1 cellular context compared by ENCODE assay signal in the genomic region with DNA sequence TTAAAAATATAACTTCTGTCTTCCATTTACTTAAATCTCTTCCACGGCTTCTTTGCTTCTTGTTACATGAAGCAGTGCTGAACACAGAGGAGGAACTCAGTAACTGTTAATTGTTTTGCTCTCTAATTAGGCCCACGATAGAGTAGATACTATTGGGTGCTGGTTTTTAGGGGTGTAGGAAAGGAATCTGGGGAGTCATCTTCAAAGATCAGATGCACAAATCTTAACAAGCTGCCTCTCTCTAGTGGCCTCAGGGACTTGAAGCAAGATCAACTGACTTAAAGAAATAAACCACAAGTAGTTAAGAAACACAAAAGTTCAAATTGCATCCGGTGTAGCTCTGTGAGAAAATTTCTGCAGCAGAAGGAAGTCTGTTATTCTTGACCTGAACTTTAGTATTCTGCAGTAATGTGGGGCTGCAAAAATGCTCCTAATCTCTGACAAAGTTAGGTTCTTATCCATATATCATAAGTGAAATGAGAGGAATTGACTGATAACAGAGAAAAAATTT.
TF ChIP-seq lines count a peak whose summit lies in the region.

No MANE protein-coding gene starts in this region.

TF ChIP-seq in GM12878, 131 proteins besides CTCF, POLR2A, EP300 and RAD21 (continued from another document and continues in another):
- TF ChIP-seq CEBPB (IDR thresholded peaks at IDR 0.05; ENCODE audit: borderline replicate concordance in 1 of 2, low read depth in 2 of 2, low read length in 2 of 2) (no peak), MXI1 (IDR thresholded peaks at IDR 0.05; ENCODE audit: low read depth, low read length) (no peak), ZNF24 (IDR thresholded peaks at IDR 0.05) (0 out of 2 replicates have a peak, but pooled peaks have one; percentile 38), MYB (IDR thresholded peaks at IDR 0.05; ENCODE audit: borderline replicate concordance, low read depth, low read length) (no peak), CBX5 (IDR thresholded peaks at IDR 0.05; ENCODE audit: low read depth) (0 out of 2 replicates have a peak, but pooled peaks have one; percentile 29), RUNX3 (IDR thresholded peaks at IDR 0.05; ENCODE audit: low read length) (peak; percentile 80), STAT3 (IDR thresholded peaks at IDR 0.05; ENCODE audit: low read depth, low read length) (no peak), SP1 (IDR thresholded peaks at IDR 0.05; ENCODE audit: low read depth, low read length) (no peak), RAD51 (IDR thresholded peaks at IDR 0.05) (no peak), JUNB (IDR thresholded peaks at IDR 0.05) (no peak), POLR2AphosphoS5 (IDR thresholded peaks at IDR 0.05; ENCODE audit: low read length) (no peak), STAT1 (conservative IDR thresholded peaks at IDR 0.05) (no peak), NFXL1 (IDR thresholded peaks at IDR 0.05; ENCODE audit: borderline replicate concordance) (no peak), KAT2A (conservative IDR thresholded peaks at IDR 0.05; ENCODE audit: control insufficient read depth, low read depth, low read length) (no peak), RB1 (IDR thresholded peaks at IDR 0.05; ENCODE audit: borderline replicate concordance) (no peak), SIN3A (IDR thresholded peaks at IDR 0.05; ENCODE audit: low read depth, low read length) (no peak), NR2C1 (IDR thresholded peaks at IDR 0.05) (peak; percentile 18; the same call in 1 of the 2 replicates), NFIC (IDR thresholded peaks at IDR 0.05; ENCODE audit: low read depth, low read length) (peak; percentile 36; the same call in 1 of the 2 replicates), EED (IDR thresholded peaks at IDR 0.05; ENCODE audit: low read depth) (no peak), ZNF217 (IDR thresholded peaks at IDR 0.05) (no peak; the same call in 1 of the 2 replicates), FOS (IDR thresholded peaks at IDR 0.05; ENCODE audit: borderline replicate concordance, extremely low read depth, insufficient read length) (no peak), POLR2AphosphoS2 (IDR thresholded peaks at IDR 0.05; ENCODE audit: low read depth, low read length) (no peak), TARDBP (IDR thresholded peaks at IDR 0.05; ENCODE audit: borderline replicate concordance) (no peak), IKZF2 (IDR thresholded peaks at IDR 0.05) (peak; percentile 14 to 38; a peak in 2 of 4 replicates), ESRRA (IDR thresholded peaks at IDR 0.05; ENCODE audit: low read length) (no peak), SUPT20H (IDR thresholded peaks at IDR 0.05; ENCODE audit: borderline replicate concordance, control insufficient read depth, low read depth, low read length) (no peak), FOXM1 (IDR thresholded peaks at IDR 0.05; ENCODE audit: low read depth, low read length) (no peak), RELA (IDR thresholded peaks at IDR 0.05; ENCODE audit: borderline replicate concordance, partially characterized antibody) (no peak), CHD1 (IDR thresholded peaks at IDR 0.05; ENCODE audit: low read depth, low read length) (no peak), BCL11A (IDR thresholded peaks at IDR 0.05; ENCODE audit: low read depth, low read length) (no peak), FOXK2 (IDR thresholded peaks at IDR 0.05) (no peak)
- TF ChIP-seq, protein P1, sequence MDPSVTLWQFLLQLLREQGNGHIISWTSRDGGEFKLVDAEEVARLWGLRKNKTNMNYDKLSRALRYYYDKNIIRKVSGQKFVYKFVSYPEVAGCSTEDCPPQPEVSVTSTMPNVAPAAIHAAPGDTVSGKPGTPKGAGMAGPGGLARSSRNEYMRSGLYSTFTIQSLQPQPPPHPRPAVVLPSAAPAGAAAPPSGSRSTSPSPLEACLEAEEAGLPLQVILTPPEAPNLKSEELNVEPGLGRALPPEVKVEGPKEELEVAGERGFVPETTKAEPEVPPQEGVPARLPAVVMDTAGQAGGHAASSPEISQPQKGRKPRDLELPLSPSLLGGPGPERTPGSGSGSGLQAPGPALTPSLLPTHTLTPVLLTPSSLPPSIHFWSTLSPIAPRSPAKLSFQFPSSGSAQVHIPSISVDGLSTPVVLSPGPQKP (IDR thresholded peaks at IDR 0.05; ENCODE audit: low read depth, low read length) = no peak
- TF ChIP-seq, protein P2, sequence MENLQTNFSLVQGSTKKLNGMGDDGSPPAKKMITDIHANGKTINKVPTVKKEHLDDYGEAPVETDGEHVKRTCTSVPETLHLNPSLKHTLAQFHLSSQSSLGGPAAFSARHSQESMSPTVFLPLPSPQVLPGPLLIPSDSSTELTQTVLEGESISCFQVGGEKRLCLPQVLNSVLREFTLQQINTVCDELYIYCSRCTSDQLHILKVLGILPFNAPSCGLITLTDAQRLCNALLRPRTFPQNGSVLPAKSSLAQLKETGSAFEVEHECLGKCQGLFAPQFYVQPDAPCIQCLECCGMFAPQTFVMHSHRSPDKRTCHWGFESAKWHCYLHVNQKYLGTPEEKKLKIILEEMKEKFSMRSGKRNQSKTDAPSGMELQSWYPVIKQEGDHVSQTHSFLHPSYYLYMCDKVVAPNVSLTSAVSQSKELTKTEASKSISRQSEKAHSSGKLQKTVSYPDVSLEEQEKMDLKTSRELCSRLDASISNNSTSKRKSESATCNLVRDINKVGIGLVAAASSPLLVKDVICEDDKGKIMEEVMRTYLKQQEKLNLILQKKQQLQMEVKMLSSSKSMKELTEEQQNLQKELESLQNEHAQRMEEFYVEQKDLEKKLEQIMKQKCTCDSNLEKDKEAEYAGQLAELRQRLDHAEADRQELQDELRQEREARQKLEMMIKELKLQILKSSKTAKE (IDR thresholded peaks at IDR 0.05; ENCODE audit: low read depth, poor library complexity, severe bottlenecking) = no peak
- TF ChIP-seq, protein P3, sequence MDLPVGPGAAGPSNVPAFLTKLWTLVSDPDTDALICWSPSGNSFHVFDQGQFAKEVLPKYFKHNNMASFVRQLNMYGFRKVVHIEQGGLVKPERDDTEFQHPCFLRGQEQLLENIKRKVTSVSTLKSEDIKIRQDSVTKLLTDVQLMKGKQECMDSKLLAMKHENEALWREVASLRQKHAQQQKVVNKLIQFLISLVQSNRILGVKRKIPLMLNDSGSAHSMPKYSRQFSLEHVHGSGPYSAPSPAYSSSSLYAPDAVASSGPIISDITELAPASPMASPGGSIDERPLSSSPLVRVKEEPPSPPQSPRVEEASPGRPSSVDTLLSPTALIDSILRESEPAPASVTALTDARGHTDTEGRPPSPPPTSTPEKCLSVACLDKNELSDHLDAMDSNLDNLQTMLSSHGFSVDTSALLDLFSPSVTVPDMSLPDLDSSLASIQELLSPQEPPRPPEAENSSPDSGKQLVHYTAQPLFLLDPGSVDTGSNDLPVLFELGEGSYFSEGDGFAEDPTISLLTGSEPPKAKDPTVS (IDR thresholded peaks at IDR 0.05; ENCODE audit: low read depth, low read length) = no peak
- TF ChIP-seq, protein P4, sequence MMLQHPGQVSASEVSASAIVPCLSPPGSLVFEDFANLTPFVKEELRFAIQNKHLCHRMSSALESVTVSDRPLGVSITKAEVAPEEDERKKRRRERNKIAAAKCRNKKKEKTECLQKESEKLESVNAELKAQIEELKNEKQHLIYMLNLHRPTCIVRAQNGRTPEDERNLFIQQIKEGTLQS (IDR thresholded peaks at IDR 0.05; ENCODE audit: borderline replicate concordance, extremely low read depth, low read depth, low read length) = no peak
- TF ChIP-seq, protein P5, sequence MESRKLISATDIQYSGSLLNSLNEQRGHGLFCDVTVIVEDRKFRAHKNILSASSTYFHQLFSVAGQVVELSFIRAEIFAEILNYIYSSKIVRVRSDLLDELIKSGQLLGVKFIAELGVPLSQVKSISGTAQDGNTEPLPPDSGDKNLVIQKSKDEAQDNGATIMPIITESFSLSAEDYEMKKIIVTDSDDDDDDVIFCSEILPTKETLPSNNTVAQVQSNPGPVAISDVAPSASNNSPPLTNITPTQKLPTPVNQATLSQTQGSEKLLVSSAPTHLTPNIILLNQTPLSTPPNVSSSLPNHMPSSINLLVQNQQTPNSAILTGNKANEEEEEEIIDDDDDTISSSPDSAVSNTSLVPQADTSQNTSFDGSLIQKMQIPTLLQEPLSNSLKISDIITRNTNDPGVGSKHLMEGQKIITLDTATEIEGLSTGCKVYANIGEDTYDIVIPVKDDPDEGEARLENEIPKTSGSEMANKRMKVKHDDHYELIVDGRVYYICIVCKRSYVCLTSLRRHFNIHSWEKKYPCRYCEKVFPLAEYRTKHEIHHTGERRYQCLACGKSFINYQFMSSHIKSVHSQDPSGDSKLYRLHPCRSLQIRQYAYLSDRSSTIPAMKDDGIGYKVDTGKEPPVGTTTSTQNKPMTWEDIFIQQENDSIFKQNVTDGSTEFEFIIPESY (IDR thresholded peaks at IDR 0.05) = no peak
- TF ChIP-seq, protein P6, sequence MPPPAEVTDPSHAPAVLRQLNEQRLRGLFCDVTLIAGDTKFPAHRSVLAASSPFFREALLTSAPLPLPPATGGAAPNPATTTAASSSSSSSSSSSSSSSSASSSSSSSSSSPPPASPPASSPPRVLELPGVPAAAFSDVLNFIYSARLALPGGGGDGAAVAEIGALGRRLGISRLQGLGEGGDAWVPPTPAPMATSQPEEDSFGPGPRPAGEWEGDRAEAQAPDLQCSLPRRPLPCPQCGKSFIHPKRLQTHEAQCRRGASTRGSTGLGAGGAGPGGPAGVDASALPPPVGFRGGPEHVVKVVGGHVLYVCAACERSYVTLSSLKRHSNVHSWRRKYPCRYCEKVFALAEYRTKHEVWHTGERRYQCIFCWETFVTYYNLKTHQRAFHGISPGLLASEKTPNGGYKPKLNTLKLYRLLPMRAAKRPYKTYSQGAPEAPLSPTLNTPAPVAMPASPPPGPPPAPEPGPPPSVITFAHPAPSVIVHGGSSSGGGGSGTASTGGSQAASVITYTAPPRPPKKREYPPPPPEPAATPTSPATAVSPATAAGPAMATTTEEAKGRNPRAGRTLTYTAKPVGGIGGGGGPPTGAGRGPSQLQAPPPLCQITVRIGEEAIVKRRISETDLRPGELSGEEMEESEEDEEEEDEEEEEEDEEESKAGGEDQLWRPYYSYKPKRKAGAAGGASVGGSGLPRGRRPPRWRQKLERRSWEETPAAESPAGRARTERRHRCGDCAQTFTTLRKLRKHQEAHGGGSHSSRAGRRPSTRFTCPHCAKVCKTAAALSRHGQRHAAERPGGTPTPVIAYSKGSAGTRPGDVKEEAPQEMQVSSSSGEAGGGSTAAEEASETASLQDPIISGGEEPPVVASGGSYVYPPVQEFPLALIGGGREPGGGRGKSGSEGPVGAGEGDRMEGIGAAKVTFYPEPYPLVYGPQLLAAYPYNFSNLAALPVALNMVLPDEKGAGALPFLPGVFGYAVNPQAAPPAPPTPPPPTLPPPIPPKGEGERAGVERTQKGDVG (CRISPR knock-in tag; IDR thresholded peaks at IDR 0.05) = no peak
- TF ChIP-seq, protein P7, sequence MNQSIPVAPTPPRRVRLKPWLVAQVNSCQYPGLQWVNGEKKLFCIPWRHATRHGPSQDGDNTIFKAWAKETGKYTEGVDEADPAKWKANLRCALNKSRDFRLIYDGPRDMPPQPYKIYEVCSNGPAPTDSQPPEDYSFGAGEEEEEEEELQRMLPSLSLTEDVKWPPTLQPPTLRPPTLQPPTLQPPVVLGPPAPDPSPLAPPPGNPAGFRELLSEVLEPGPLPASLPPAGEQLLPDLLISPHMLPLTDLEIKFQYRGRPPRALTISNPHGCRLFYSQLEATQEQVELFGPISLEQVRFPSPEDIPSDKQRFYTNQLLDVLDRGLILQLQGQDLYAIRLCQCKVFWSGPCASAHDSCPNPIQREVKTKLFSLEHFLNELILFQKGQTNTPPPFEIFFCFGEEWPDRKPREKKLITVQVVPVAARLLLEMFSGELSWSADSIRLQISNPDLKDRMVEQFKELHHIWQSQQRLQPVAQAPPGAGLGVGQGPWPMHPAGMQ (IDR thresholded peaks at IDR 0.05; ENCODE audit: borderline replicate concordance) = no peak
- TF ChIP-seq, protein P8, sequence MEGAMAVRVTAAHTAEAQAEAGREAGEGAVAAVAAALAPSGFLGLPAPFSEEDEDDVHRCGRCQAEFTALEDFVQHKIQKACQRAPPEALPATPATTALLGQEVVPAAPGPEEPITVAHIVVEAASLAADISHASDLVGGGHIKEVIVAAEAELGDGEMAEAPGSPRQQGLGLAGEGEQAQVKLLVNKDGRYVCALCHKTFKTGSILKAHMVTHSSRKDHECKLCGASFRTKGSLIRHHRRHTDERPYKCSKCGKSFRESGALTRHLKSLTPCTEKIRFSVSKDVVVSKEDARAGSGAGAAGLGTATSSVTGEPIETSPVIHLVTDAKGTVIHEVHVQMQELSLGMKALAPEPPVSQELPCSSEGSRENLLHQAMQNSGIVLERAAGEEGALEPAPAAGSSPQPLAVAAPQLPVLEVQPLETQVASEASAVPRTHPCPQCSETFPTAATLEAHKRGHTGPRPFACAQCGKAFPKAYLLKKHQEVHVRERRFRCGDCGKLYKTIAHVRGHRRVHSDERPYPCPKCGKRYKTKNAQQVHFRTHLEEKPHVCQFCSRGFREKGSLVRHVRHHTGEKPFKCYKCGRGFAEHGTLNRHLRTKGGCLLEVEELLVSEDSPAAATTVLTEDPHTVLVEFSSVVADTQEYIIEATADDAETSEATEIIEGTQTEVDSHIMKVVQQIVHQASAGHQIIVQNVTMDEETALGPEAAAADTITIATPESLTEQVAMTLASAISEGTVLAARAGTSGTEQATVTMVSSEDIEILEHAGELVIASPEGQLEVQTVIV (IDR thresholded peaks at IDR 0.05; ENCODE audit: borderline replicate concordance, partially characterized antibody) = no peak
- TF ChIP-seq, protein P9, sequence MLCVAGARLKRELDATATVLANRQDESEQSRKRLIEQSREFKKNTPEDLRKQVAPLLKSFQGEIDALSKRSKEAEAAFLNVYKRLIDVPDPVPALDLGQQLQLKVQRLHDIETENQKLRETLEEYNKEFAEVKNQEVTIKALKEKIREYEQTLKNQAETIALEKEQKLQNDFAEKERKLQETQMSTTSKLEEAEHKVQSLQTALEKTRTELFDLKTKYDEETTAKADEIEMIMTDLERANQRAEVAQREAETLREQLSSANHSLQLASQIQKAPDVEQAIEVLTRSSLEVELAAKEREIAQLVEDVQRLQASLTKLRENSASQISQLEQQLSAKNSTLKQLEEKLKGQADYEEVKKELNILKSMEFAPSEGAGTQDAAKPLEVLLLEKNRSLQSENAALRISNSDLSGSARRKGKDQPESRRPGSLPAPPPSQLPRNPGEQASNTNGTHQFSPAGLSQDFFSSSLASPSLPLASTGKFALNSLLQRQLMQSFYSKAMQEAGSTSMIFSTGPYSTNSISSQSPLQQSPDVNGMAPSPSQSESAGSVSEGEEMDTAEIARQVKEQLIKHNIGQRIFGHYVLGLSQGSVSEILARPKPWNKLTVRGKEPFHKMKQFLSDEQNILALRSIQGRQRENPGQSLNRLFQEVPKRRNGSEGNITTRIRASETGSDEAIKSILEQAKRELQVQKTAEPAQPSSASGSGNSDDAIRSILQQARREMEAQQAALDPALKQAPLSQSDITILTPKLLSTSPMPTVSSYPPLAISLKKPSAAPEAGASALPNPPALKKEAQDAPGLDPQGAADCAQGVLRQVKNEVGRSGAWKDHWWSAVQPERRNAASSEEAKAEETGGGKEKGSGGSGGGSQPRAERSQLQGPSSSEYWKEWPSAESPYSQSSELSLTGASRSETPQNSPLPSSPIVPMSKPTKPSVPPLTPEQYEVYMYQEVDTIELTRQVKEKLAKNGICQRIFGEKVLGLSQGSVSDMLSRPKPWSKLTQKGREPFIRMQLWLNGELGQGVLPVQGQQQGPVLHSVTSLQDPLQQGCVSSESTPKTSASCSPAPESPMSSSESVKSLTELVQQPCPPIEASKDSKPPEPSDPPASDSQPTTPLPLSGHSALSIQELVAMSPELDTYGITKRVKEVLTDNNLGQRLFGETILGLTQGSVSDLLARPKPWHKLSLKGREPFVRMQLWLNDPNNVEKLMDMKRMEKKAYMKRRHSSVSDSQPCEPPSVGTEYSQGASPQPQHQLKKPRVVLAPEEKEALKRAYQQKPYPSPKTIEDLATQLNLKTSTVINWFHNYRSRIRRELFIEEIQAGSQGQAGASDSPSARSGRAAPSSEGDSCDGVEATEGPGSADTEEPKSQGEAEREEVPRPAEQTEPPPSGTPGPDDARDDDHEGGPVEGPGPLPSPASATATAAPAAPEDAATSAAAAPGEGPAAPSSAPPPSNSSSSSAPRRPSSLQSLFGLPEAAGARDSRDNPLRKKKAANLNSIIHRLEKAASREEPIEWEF (IDR thresholded peaks at IDR 0.05; ENCODE audit: insufficient replicate concordance, low read depth, low read length) = no peak
